In the genomic region with DNA sequence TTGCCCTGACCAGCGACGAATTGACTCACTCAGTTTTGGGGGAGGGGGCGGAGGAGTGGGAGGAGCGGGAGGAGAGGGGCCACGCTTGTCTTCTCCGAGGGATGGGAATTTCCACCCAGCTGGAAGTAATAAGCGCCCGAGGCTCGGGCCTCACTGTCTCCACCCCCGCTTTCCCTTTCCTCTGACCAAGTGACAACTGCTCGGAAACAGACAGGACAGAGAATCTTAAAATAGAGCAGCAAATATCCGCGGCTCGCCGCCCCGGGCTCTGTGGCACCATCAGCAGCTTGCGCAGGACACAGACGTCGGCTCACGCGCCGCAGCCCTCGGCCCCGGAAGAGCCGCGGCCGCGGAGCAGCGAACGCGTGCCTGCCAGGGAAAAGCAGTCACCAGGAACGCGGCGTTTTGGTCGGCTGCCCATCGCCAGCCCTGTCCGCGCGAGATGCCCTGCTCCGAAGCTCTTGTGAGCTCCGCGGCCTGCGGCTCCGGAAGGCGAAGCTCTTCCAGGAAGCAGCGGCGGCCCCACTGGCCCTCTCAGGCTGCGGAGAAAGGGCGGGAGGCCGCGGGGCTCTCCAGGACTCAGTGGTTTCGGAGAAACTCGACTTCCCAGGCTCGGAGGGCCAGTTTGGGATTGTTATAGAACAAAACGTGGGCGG, we compare ENCODE assay signal across 1 cellular context.
TF ChIP-seq lines count a peak whose summit lies in the region.

No MANE protein-coding gene starts in this region.

TF ChIP-seq in K562, 482 proteins besides CTCF, POLR2A, EP300 and RAD21 (continued from another document and continues in another):
- TF ChIP-seq, protein P1, sequence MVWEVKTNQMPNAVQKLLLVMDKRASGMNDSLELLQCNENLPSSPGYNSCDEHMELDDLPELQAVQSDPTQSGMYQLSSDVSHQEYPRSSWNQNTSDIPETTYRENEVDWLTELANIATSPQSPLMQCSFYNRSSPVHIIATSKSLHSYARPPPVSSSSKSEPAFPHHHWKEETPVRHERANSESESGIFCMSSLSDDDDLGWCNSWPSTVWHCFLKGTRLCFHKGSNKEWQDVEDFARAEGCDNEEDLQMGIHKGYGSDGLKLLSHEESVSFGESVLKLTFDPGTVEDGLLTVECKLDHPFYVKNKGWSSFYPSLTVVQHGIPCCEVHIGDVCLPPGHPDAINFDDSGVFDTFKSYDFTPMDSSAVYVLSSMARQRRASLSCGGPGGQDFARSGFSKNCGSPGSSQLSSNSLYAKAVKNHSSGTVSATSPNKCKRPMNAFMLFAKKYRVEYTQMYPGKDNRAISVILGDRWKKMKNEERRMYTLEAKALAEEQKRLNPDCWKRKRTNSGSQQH (CRISPR knock-in tag; IDR thresholded peaks at IDR 0.05): no peak
- TF ChIP-seq EGR1 (conservative IDR thresholded peaks at IDR 0.05): peak; percentile 66
- no peak for TF ChIP-seq PHF21A (IDR thresholded peaks at IDR 0.05; ENCODE audit: borderline replicate concordance, low read depth)
- TF ChIP-seq TRIM24 (IDR thresholded peaks at IDR 0.05): no peak
- TF ChIP-seq CTBP1 (IDR thresholded peaks at IDR 0.05; ENCODE audit: borderline replicate concordance): peak; percentile 42; the same call in 1 of the 2 replicates
- TF ChIP-seq, protein P2, sequence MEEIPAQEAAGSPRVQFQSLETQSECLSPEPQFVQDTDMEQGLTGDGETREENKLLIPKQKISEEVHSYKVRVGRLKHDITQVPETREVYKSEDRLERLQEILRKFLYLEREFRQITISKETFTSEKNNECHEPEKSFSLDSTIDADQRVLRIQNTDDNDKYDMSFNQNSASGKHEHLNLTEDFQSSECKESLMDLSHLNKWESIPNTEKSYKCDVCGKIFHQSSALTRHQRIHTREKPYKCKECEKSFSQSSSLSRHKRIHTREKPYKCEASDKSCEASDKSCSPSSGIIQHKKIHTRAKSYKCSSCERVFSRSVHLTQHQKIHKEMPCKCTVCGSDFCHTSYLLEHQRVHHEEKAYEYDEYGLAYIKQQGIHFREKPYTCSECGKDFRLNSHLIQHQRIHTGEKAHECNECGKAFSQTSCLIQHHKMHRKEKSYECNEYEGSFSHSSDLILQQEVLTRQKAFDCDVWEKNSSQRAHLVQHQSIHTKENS (CRISPR knock-in tag; IDR thresholded peaks at IDR 0.05): no peak
- TF ChIP-seq ZNF507 (tag; conservative IDR thresholded peaks at IDR 0.05): no peak
- TF ChIP-seq SIX5 (IDR thresholded peaks at IDR 0.05; ENCODE audit: borderline replicate concordance in 1 of 2, insufficient read depth in 1 of 2, low read depth in 1 of 2, low read length in 2 of 2): no peak
- TF ChIP-seq, protein P3, sequence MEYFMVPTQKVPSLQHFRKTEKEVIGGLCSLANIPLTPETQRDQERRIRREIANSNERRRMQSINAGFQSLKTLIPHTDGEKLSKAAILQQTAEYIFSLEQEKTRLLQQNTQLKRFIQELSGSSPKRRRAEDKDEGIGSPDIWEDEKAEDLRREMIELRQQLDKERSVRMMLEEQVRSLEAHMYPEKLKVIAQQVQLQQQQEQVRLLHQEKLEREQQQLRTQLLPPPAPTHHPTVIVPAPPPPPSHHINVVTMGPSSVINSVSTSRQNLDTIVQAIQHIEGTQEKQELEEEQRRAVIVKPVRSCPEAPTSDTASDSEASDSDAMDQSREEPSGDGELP (CRISPR knock-in tag; IDR thresholded peaks at IDR 0.05; ENCODE audit: borderline replicate concordance): no peak
- TF ChIP-seq ZNF124 (CRISPR knock-in tag; IDR thresholded peaks at IDR 0.05): no peak
- TF ChIP-seq DACH1 (IDR thresholded peaks at IDR 0.05; ENCODE audit: partially characterized antibody): no peak
- no peak for TF ChIP-seq DIDO1 (tag; IDR thresholded peaks at IDR 0.05; ENCODE audit: low read depth)
- TF ChIP-seq ESRRA (IDR thresholded peaks at IDR 0.05; ENCODE audit: borderline replicate concordance, low read depth): no peak
- TF ChIP-seq, protein P4, sequence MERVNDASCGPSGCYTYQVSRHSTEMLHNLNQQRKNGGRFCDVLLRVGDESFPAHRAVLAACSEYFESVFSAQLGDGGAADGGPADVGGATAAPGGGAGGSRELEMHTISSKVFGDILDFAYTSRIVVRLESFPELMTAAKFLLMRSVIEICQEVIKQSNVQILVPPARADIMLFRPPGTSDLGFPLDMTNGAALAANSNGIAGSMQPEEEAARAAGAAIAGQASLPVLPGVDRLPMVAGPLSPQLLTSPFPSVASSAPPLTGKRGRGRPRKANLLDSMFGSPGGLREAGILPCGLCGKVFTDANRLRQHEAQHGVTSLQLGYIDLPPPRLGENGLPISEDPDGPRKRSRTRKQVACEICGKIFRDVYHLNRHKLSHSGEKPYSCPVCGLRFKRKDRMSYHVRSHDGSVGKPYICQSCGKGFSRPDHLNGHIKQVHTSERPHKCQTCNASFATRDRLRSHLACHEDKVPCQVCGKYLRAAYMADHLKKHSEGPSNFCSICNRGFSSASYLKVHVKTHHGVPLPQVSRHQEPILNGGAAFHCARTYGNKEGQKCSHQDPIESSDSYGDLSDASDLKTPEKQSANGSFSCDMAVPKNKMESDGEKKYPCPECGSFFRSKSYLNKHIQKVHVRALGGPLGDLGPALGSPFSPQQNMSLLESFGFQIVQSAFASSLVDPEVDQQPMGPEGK (CRISPR knock-in tag; IDR thresholded peaks at IDR 0.05; ENCODE audit: borderline replicate concordance): peak; percentile 47; the same call in 1 of the 2 replicates
- TF ChIP-seq ELF1 (tag; IDR thresholded peaks at IDR 0.05): peak; percentile 72
- TF ChIP-seq CREM (IDR thresholded peaks at IDR 0.05; ENCODE audit: low read depth): peak; percentile 70
- no peak for TF ChIP-seq MECOM (CRISPR knock-in tag; IDR thresholded peaks at IDR 0.05)
- TF ChIP-seq, protein P5, sequence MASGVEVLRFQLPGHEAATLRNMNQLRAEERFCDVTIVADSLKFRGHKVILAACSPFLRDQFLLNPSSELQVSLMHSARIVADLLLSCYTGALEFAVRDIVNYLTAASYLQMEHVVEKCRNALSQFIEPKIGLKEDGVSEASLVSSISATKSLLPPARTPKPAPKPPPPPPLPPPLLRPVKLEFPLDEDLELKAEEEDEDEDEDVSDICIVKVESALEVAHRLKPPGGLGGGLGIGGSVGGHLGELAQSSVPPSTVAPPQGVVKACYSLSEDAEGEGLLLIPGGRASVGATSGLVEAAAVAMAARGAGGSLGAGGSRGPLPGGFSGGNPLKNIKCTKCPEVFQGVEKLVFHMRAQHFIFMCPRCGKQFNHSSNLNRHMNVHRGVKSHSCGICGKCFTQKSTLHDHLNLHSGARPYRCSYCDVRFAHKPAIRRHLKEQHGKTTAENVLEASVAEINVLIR (CRISPR knock-in tag; IDR thresholded peaks at IDR 0.05): peak; percentile 37; the same call in 1 of the 2 replicates
- TF ChIP-seq, protein P6, sequence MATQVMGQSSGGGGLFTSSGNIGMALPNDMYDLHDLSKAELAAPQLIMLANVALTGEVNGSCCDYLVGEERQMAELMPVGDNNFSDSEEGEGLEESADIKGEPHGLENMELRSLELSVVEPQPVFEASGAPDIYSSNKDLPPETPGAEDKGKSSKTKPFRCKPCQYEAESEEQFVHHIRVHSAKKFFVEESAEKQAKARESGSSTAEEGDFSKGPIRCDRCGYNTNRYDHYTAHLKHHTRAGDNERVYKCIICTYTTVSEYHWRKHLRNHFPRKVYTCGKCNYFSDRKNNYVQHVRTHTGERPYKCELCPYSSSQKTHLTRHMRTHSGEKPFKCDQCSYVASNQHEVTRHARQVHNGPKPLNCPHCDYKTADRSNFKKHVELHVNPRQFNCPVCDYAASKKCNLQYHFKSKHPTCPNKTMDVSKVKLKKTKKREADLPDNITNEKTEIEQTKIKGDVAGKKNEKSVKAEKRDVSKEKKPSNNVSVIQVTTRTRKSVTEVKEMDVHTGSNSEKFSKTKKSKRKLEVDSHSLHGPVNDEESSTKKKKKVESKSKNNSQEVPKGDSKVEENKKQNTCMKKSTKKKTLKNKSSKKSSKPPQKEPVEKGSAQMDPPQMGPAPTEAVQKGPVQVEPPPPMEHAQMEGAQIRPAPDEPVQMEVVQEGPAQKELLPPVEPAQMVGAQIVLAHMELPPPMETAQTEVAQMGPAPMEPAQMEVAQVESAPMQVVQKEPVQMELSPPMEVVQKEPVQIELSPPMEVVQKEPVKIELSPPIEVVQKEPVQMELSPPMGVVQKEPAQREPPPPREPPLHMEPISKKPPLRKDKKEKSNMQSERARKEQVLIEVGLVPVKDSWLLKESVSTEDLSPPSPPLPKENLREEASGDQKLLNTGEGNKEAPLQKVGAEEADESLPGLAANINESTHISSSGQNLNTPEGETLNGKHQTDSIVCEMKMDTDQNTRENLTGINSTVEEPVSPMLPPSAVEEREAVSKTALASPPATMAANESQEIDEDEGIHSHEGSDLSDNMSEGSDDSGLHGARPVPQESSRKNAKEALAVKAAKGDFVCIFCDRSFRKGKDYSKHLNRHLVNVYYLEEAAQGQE (CRISPR knock-in tag; IDR thresholded peaks at IDR 0.05; ENCODE audit: low read depth): peak; percentile 55; the same call in 1 of the 2 replicates
- TF ChIP-seq ZNF175 (CRISPR knock-in tag; IDR thresholded peaks at IDR 0.05; ENCODE audit: low read depth): peak; percentile 73; the same call in 1 of the 2 replicates
- TF ChIP-seq STAT5B (CRISPR knock-in tag; IDR thresholded peaks at IDR 0.05): no peak
- TF ChIP-seq TCF3 (CRISPR knock-in tag; IDR thresholded peaks at IDR 0.05): no peak
- TF ChIP-seq CREB1 (IDR thresholded peaks at IDR 0.05): peak; percentile 55; the same call in 1 of the 2 replicates
- no peak for TF ChIP-seq CREB1 (CRISPR knock-in tag; IDR thresholded peaks at IDR 0.05)
- no peak for TF ChIP-seq BMI1 (IDR thresholded peaks at IDR 0.05; ENCODE audit: low read length)
- no peak for TF ChIP-seq ATF2 (CRISPR knock-in tag; IDR thresholded peaks at IDR 0.05)
- no peak for TF ChIP-seq ZNF696 (CRISPR knock-in tag; conservative IDR thresholded peaks at IDR 0.05)
- TF ChIP-seq MIER1 (IDR thresholded peaks at IDR 0.05; ENCODE audit: low read depth): no peak
- no peak for TF ChIP-seq BRCA1 (IDR thresholded peaks at IDR 0.05)
- no peak for TF ChIP-seq BRCA1 (CRISPR knock-in tag; IDR thresholded peaks at IDR 0.05)
- no peak for TF ChIP-seq JUND (IDR thresholded peaks at IDR 0.05; ENCODE audit: borderline replicate concordance, low read depth, low read length)
- no peak for TF ChIP-seq JUND (tag; IDR thresholded peaks at IDR 0.05; ENCODE audit: borderline replicate concordance, low read depth, low read length)
- no peak for TF ChIP-seq SNIP1 (IDR thresholded peaks at IDR 0.05; ENCODE audit: low read depth)
- TF ChIP-seq RBFOX2 (IDR thresholded peaks at IDR 0.05; ENCODE audit: low read depth, low read length): peak; percentile 72
- peak; percentile 62; the same call in 1 of the 2 replicates for TF ChIP-seq ZNF76 (CRISPR knock-in tag; IDR thresholded peaks at IDR 0.05; ENCODE audit: borderline replicate concordance)
- peak; percentile 68 for TF ChIP-seq CXXC5 (CRISPR knock-in tag; IDR thresholded peaks at IDR 0.05)
- TF ChIP-seq MCM3 (IDR thresholded peaks at IDR 0.05): no peak
- no peak for TF ChIP-seq TFE3 (CRISPR knock-in tag; IDR thresholded peaks at IDR 0.05)
- TF ChIP-seq, protein P7, sequence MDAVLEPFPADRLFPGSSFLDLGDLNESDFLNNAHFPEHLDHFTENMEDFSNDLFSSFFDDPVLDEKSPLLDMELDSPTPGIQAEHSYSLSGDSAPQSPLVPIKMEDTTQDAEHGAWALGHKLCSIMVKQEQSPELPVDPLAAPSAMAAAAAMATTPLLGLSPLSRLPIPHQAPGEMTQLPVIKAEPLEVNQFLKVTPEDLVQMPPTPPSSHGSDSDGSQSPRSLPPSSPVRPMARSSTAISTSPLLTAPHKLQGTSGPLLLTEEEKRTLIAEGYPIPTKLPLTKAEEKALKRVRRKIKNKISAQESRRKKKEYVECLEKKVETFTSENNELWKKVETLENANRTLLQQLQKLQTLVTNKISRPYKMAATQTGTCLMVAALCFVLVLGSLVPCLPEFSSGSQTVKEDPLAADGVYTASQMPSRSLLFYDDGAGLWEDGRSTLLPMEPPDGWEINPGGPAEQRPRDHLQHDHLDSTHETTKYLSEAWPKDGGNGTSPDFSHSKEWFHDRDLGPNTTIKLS (IDR thresholded peaks at IDR 0.05; ENCODE audit: borderline replicate concordance, low read depth): no peak
- no peak for TF ChIP-seq CCNT2 (IDR thresholded peaks at IDR 0.05; ENCODE audit: borderline replicate concordance, extremely low read depth, insufficient read length, low read depth, low read length)
- TF ChIP-seq ZNF23 (CRISPR knock-in tag; IDR thresholded peaks at IDR 0.05): no peak
- TF ChIP-seq CHD2 (IDR thresholded peaks at IDR 0.05; ENCODE audit: low read depth, low read length): no peak
